In the genomic region with DNA sequence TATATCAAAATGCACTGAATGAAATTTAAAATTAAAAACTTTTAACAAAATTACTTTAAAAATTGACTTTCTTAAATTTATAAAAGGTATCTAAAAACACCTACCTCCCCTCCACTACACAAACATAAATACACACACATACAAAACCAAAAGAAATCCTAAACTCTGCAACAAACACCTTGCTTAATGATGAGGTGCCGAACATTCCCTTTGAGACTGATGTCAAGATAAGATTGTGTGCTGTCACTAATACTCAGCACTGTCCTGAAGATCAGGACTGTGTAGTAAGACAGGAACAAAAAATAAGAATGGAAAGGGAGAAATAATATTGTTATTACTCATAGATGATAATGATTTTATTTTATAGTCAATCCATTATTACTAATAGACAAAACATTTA, we compare ENCODE assay signal across 1 cellular context.
TF ChIP-seq lines count a peak whose summit lies in the region.

No MANE protein-coding gene starts in this region.

TF ChIP-seq in GM23338, 12 proteins besides CTCF, POLR2A, EP300 and RAD21:
- TF ChIP-seq, protein P1, sequence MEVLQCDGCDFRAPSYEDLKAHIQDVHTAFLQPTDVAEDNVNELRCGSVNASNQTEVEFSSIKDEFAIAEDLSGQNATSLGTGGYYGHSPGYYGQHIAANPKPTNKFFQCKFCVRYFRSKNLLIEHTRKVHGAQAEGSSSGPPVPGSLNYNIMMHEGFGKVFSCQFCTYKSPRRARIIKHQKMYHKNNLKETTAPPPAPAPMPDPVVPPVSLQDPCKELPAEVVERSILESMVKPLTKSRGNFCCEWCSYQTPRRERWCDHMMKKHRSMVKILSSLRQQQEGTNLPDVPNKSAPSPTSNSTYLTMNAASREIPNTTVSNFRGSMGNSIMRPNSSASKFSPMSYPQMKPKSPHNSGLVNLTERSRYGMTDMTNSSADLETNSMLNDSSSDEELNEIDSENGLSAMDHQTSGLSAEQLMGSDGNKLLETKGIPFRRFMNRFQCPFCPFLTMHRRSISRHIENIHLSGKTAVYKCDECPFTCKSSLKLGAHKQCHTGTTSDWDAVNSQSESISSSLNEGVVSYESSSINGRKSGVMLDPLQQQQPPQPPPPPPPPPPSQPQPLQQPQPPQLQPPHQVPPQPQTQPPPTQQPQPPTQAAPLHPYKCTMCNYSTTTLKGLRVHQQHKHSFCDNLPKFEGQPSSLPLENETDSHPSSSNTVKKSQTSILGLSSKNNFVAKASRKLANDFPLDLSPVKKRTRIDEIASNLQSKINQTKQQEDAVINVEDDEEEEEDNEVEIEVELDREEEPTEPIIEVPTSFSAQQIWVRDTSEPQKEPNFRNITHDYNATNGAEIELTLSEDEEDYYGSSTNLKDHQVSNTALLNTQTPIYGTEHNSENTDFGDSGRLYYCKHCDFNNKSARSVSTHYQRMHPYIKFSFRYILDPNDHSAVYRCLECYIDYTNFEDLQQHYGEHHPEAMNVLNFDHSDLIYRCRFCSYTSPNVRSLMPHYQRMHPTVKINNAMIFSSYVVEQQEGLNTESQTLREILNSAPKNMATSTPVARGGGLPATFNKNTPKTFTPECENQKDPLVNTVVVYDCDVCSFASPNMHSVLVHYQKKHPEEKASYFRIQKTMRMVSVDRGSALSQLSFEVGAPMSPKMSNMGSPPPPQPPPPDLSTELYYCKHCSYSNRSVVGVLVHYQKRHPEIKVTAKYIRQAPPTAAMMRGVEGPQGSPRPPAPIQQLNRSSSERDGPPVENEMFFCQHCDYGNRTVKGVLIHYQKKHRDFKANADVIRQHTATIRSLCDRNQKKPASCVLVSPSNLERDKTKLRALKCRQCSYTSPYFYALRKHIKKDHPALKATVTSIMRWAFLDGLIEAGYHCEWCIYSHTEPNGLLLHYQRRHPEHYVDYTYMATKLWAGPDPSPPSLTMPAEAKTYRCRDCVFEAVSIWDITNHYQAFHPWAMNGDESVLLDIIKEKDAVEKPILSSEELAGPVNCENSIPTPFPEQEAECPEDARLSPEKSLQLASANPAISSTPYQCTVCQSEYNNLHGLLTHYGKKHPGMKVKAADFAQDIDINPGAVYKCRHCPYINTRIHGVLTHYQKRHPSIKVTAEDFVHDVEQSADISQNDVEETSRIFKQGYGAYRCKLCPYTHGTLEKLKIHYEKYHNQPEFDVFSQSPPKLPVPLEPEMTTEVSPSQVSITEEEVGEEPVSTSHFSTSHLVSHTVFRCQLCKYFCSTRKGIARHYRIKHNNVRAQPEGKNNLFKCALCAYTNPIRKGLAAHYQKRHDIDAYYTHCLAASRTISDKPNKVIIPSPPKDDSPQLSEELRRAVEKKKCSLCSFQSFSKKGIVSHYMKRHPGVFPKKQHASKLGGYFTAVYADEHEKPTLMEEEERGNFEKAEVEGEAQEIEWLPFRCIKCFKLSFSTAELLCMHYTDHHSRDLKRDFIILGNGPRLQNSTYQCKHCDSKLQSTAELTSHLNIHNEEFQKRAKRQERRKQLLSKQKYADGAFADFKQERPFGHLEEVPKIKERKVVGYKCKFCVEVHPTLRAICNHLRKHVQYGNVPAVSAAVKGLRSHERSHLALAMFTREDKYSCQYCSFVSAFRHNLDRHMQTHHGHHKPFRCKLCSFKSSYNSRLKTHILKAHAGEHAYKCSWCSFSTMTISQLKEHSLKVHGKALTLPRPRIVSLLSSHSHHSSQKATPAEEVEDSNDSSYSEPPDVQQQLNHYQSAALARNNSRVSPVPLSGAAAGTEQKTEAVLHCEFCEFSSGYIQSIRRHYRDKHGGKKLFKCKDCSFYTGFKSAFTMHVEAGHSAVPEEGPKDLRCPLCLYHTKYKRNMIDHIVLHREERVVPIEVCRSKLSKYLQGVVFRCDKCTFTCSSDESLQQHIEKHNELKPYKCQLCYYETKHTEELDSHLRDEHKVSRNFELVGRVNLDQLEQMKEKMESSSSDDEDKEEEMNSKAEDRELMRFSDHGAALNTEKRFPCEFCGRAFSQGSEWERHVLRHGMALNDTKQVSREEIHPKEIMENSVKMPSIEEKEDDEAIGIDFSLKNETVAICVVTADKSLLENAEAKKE (CRISPR knock-in tag; IDR thresholded peaks at IDR 0.05) = no peak
- TF ChIP-seq STAT1 (IDR thresholded peaks at IDR 0.05; ENCODE audit: unreplicated experiment) (no peak), POLR2AphosphoS5 (IDR thresholded peaks at IDR 0.05; ENCODE audit: low read depth) (no peak), EZH2phosphoT487 (IDR thresholded peaks at IDR 0.05; ENCODE audit: unreplicated experiment) (no peak), JUNB (IDR thresholded peaks at IDR 0.05; ENCODE audit: unreplicated experiment) (no peak), CREB1 (CRISPR knock-in tag; IDR thresholded peaks at IDR 0.05; ENCODE audit: low read depth) (no peak)
- TF ChIP-seq, protein P2, sequence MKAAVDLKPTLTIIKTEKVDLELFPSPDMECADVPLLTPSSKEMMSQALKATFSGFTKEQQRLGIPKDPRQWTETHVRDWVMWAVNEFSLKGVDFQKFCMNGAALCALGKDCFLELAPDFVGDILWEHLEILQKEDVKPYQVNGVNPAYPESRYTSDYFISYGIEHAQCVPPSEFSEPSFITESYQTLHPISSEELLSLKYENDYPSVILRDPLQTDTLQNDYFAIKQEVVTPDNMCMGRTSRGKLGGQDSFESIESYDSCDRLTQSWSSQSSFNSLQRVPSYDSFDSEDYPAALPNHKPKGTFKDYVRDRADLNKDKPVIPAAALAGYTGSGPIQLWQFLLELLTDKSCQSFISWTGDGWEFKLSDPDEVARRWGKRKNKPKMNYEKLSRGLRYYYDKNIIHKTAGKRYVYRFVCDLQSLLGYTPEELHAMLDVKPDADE (IDR thresholded peaks at IDR 0.05) = no peak
TF ChIP-seq in GM23338: peak in this region for 0.
